Comparison of ENCODE assay signal across 29 cellular contexts in genomic region chr16:67701420-67701819, GRCh38.
"Had no signal": no experiment of that assay in that cellular context is flagged by ENCODE, and none has a peak within 500 bp of the region (broad histone marks: within the 10 kb centered on the region; RNA-seq: fewer than 3 reads in every experiment).

No MANE protein-coding gene starts in this region.

- H3K36me3 ChIP-seq: breast epithelium, MG63 had no signal

- DNase-seq: activated CD4-positive, alpha-beta T cell treated with anti-CD3 and anti-CD28 coated beads, Interleukin-2, amount 10 ng/mL, durations not matched to agents 24 days and 14 days; activated CD4-positive, alpha-beta T cell treated with anti-CD3 and anti-CD28 coated beads, Interleukin-2, amount 50 U/mL, for 48 hours; activated CD4-positive, CD25-positive, alpha-beta regulatory T cell treated with anti-CD3 and anti-CD28 coated beads, Interleukin-2, amount 50 U/mL, for 72 hours; activated CD8-positive, alpha-beta memory T cell treated with anti-CD3 and anti-CD28 coated beads, Interleukin-2, amount 50 U/mL, for 48 hours; activated effector memory CD4-positive, alpha-beta T cell treated with Interleukin-2 at 50 U/mL for 16 hours; activated naive CD4-positive, alpha-beta T cell; activated T-cell treated with anti-CD3 and anti-CD28 coated beads, Interleukin-2, amount 50 U/mL, for 1 hour; aorta; caudate nucleus; MG63; MV-4-11; NCI-H1092 treated with DMSO at 0.1 percent for 48 hours; NCI-H1417 treated with DMSO at 0.1 percent for 48 hours; NCI-H1694; NCI-H2029; NCI-H2107; NCI-H510A; NK-92 treated with Interleukin-12 subunit alpha and Interleukin-12 subunit beta, amount 100 ng/mL, for 24 hours; OCI-M1; Right ventricle myocardium superior; RPMI8226; SW 1271 had no signal

- H3K4me3 ChIP-seq: breast epithelium, MG63, SJSA1 had no signal

- H3K9me3 Mint-ChIP-seq: activated CD4-positive, alpha-beta T cell treated with anti-CD3 and anti-CD28 coated beads, Interleukin-2, amount 10 ng/mL, durations not matched to agents 24 days and 14 days; activated naive CD4-positive, alpha-beta T cell treated with anti-CD3 and anti-CD28 coated beads, Interleukin-2, amount 50 U/mL, for 24 hours; activated T-helper 1 cell treated with anti-CD3 and anti-CD28 coated beads, Interleukin-12 subunit alpha, Interleukin-12 subunit beta, Interleukin-2, Interleukin-4 antibody, amounts not matched to agents 30 ng/mL and 10 ng/mL and 1 ng/mL, durations not matched to agents 14 hours and 24 hours and 36 hours; WTC11 had no signal

- H3K4me1 ChIP-seq: breast epithelium, SJSA1 had no signal

- H3K9me3 ChIP-seq: breast epithelium, MG63 had no signal

- H3K27ac Mint-ChIP-seq: activated CD4-positive, alpha-beta T cell treated with anti-CD3 and anti-CD28 coated beads, Interleukin-2, amount 10 ng/mL, durations not matched to agents 24 days and 14 days; activated naive CD4-positive, alpha-beta T cell treated with anti-CD3 and anti-CD28 coated beads, Interleukin-2, amount 50 U/mL, for 24 hours; activated T-helper 1 cell treated with anti-CD3 and anti-CD28 coated beads, Interleukin-12 subunit alpha, Interleukin-12 subunit beta, Interleukin-2, Interleukin-4 antibody, amounts not matched to agents 30 ng/mL and 10 ng/mL and 1 ng/mL, durations not matched to agents 14 hours and 24 hours and 36 hours; WTC11 had no signal

- ATAC-seq: Panc1, SK-N-SH treated with all-trans-retinoic acid at 6 μM for 48 hours, WTC11 had no signal

- H3K4me3 Mint-ChIP-seq: activated CD4-positive, alpha-beta T cell treated with anti-CD3 and anti-CD28 coated beads, Interleukin-2, amount 10 ng/mL, durations not matched to agents 24 days and 14 days; activated naive CD4-positive, alpha-beta T cell treated with anti-CD3 and anti-CD28 coated beads, Interleukin-2, amount 50 U/mL, for 24 hours; activated T-helper 1 cell treated with anti-CD3 and anti-CD28 coated beads, Interleukin-12 subunit alpha, Interleukin-12 subunit beta, Interleukin-2, Interleukin-4 antibody, amounts not matched to agents 30 ng/mL and 10 ng/mL and 1 ng/mL, durations not matched to agents 14 hours and 24 hours and 36 hours; WTC11 had no signal

- H3K27me3 ChIP-seq: breast epithelium, MG63, SJSA1 had no signal

- H3K27me3 Mint-ChIP-seq: activated CD4-positive, alpha-beta T cell treated with anti-CD3 and anti-CD28 coated beads, Interleukin-2, amount 10 ng/mL, durations not matched to agents 24 days and 14 days; activated naive CD4-positive, alpha-beta T cell treated with anti-CD3 and anti-CD28 coated beads, Interleukin-2, amount 50 U/mL, for 24 hours had no signal

- H3K27ac ChIP-seq: breast epithelium, SJSA1 had no signal

- H3K4me1 Mint-ChIP-seq: WTC11 had no signal
